19 cellular contexts compared by ENCODE assay signal in the genomic region with DNA sequence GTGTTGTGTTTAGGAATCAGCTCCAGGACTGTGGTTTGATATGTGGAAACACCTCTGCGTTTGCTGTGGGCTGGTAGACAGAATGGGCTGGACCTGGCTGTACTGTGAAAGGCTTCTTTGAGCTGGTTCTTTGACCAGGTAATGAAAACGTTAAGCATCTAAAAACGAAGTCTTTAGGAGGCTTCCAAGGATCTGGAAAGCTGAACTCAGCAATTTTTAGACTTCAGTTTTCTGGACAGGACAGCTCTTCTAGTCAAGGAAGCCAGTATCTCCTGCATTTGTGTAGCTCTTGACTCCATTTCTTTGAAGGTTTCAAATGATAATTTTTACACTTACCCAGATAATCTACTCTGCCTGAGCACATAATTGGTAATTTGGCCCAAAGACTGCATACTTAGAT.
"Had no signal": no experiment of that assay in that cellular context is flagged by ENCODE, and none has a peak within 500 bp of the region (broad histone marks: within the 10 kb centered on the region; RNA-seq: fewer than 3 reads in every experiment).

No MANE protein-coding gene starts in this region.

- H3K4me1 ChIP-seq: foreskin keratinocyte, neural progenitor cell had no signal

- H3K27ac ChIP-seq: body of pancreas, foreskin keratinocyte, neural progenitor cell, sigmoid colon, transverse colon had no signal

- H3K9me3 ChIP-seq: body of pancreas, sigmoid colon, transverse colon had no signal

- H3K36me3 ChIP-seq: neural progenitor cell, sigmoid colon, transverse colon had no signal

- FAIRE-seq: endometrium, kidney, urothelium cell line had no signal

- DNase-seq: activated T-cell treated with anti-CD3 and anti-CD28 coated beads, Interleukin-2, amount 50 U/mL, for 1 hour; amygdala; body of pancreas; effector CD4-positive, alpha-beta T cell; foreskin keratinocyte; kidney; naive thymus-derived CD8-positive, alpha-beta T cell; sigmoid colon; stimulated activated CD4-positive, alpha-beta T cell treated with anti-CD3 and anti-CD28 coated beads, Interleukin-15, amount 100 ng/mL, for 24 hours; transverse colon had no signal

- H3K4me3 ChIP-seq: body of pancreas, lung, neural progenitor cell, sigmoid colon, smooth muscle cell, transverse colon had no signal

- H3K27me3 ChIP-seq: body of pancreas, foreskin keratinocyte, neural progenitor cell, sigmoid colon, transverse colon had no signal

- H3K9ac ChIP-seq: neural progenitor cell had no signal

- H2AFZ ChIP-seq: neural progenitor cell had no signal

- H3K4me2 ChIP-seq: neural progenitor cell, smooth muscle cell had no signal

- ATAC-seq: activated T-helper 17 cell treated with anti-CD3 and anti-CD28 coated beads, Interleukin-2, amount 50 U/mL, for 72 hours; body of pancreas; foreskin keratinocyte; left lobe of liver; naive thymus-derived CD8-positive, alpha-beta T cell; stimulated activated memory B cell treated with anti-CD40 and anti-IgM and Interleukin-4, amounts not matched to agents 10 μg/mL and 1 μg/mL and 100 μg/mL, for 72 hours; WTC11 had no signal
